8 cellular contexts compared by ENCODE assay signal in genomic region chr22:39529487-39529851, GRCh38. TPM values are rescaled to one million over a fixed set of nuclear protein-coding genes. Genes with fewer than 3 reads are reported as not detected.
A peak's percentile ranks its signal among the peaks of the same experiment; 100 is the strongest.
DNase-seq lines count a peak whose midpoint lies in the region; ATAC-seq and TF ChIP-seq lines count a peak whose summit lies in the region.

No MANE protein-coding gene starts in this region.

- in situ Hi-C loops in transverse colon (cut with MboI; ENCODE audit: low pct_ligation_motif_present in 1 of 4, low pct_unique_long_range_greater_than_20kb in 1 of 4, low sequenced_read_pairs in 3 of 4): loop anchor here in 3 of 4 donors (25.0 kb wide), 2 partner anchors 367 to 833 kb away; partner anchors contain the start of genes SGSM3 (in 3 of the 3) and CBX7 (in 1 of the 3)

- H3K4me1 ChIP-seq in heart left ventricle (peaks cover 7 to 77% (median 59%) of the 10 kb centered on the region in 12 donors), mucosa of rectum (ENCODE audit: control insufficient read depth in 2 of 2, insufficient read depth in 2 of 2, low read length in 2 of 2) (peaks cover 45 to 48% of the 10 kb centered on the region in 2 donors), transverse colon (peaks cover 38 to 62% (median 56%) of the 10 kb centered on the region in 4 donors), adrenal gland (replicated peaks in 1 of 2) (peaks cover 29 to 70% of the 10 kb centered on the region in 2 donors)

- DNase-seq in heart left ventricle: peak in 1 of 5 donors; percentile 37
- no peak for DNase-seq in Right ventricle myocardium superior
- no peak for DNase-seq in activated naive CD8-positive, alpha-beta T cell treated with anti-CD3 and anti-CD28 coated beads for 36 hours
- no peak for DNase-seq in transverse colon
- DNase-seq in EL: no peak
- no peak for DNase-seq in adrenal gland
- no peak for DNase-seq in NCI-H2196 (lab: John Stamatoyannopoulos, UW; ENCODE audit: unreplicated experiment)

- H3K4me1 Mint-ChIP-seq in activated naive CD8-positive, alpha-beta T cell treated with anti-CD3 and anti-CD28 coated beads for 36 hours: peaks cover 67% of the 10 kb centered on the region

- H3K4me3 ChIP-seq in heart left ventricle (peak overlapping the region in 8 of 12 donors; percentile 2 to 42 (median 24)), mucosa of rectum (ENCODE audit: low read length in 2 of 2) (peak overlapping the region; percentile 54 to 59), transverse colon (peak overlapping the region in 1 of 4 donors; percentile 29), adrenal gland (no peak overlapping the region)

- peak overlapping the region; percentile 77 for H3K4me3 Mint-ChIP-seq in activated naive CD8-positive, alpha-beta T cell treated with anti-CD3 and anti-CD28 coated beads for 36 hours

- H3K9ac ChIP-seq in mucosa of rectum (ENCODE audit: low read depth in 1 of 2, low read length in 2 of 2): no peak overlapping the region

- intact Hi-C loops in heart left ventricle (cut with DNase I): loop anchor here (2.0 to 10.0 kb wide), 13 partner anchors 33 to 357 kb away; partner anchors contain the start of genes RPL3 (in 5 of the 10) and SYNGR1 (in 4 of the 10)
- intact Hi-C loops in Right ventricle myocardium superior (cut with DNase I): loop anchor here (10.0 kb wide), 2 partner anchors 185 to 355 kb away; partner anchors contain the start of gene SYNGR1
- intact Hi-C loops in transverse colon (cut with DNase I; ENCODE audit: low total_unique reads): loop anchor here (10.0 kb wide), 1 partner anchor 355 kb away; no protein-coding TSS in a partner anchor
- intact Hi-C loops in adrenal gland (cut with DNase I): loop anchor here (5.0 to 10.0 kb wide), 3 partner anchors 37 to 355 kb away; partner anchors contain the start of gene SYNGR1 (in 1 of the 2)

- peaks cover 0 to 45% (median 21%) of the 10 kb centered on the region in 9 donors for H3K36me3 ChIP-seq in heart left ventricle
- H3K36me3 ChIP-seq in mucosa of rectum (ENCODE audit: control insufficient read depth in 2 of 2, insufficient read depth in 2 of 2, low read length in 2 of 2): peaks cover 5 to 30% of the 10 kb centered on the region in 2 donors
- no peaks in the 10 kb centered on the region for H3K36me3 ChIP-seq in transverse colon
- H3K36me3 ChIP-seq in adrenal gland (replicated peaks in 1 of 2): peaks cover 0 to 28% of the 10 kb centered on the region in 2 donors

- 50 to 59% (median 58%) methylated on average over 10 to 17 of the region's 17 CpGs for WGBS in heart left ventricle, 4 donors
- 20 to 57% methylated on average over 1 to 14 of the region's 17 CpGs for WGBS in transverse colon (ENCODE audit: low coverage in 1 of 2), 2 donors
- 56 to 70% (median 63%) methylated on average over 7 to 17 of the region's 17 CpGs for WGBS in adrenal gland, 4 donors

- TF ChIP-seq CTCF in heart left ventricle (IDR thresholded peaks at IDR 0.05): peak in 3 of 12 donors; percentile 20 to 43 (median 31)
- peak in 3 of 5 experiments; percentile 7 to 12 (median 11) for TF ChIP-seq CTCF in transverse colon (IDR thresholded peaks at IDR 0.05)
- TF ChIP-seq CTCF in adrenal gland (IDR thresholded peaks at IDR 0.05): peak in 1 of 6 experiments; percentile 29

- H3K36me3 Mint-ChIP-seq in activated naive CD8-positive, alpha-beta T cell treated with anti-CD3 and anti-CD28 coated beads for 36 hours: peaks cover 62% of the 10 kb centered on the region

- H3K9me3 Mint-ChIP-seq in activated naive CD8-positive, alpha-beta T cell treated with anti-CD3 and anti-CD28 coated beads for 36 hours: no peaks in the 10 kb centered on the region

- peak overlapping the region; percentile 78 for H3K27ac Mint-ChIP-seq in activated naive CD8-positive, alpha-beta T cell treated with anti-CD3 and anti-CD28 coated beads for 36 hours

- H3K27me3 Mint-ChIP-seq in activated naive CD8-positive, alpha-beta T cell treated with anti-CD3 and anti-CD28 coated beads for 36 hours: no peaks in the 10 kb centered on the region

- H3K27me3 ChIP-seq in heart left ventricle (no peaks in the 10 kb centered on the region), mucosa of rectum (ENCODE audit: control insufficient read depth in 2 of 2, insufficient read depth in 2 of 2, low read length in 2 of 2) (no peaks in the 10 kb centered on the region), transverse colon (no peaks in the 10 kb centered on the region), adrenal gland (no peaks in the 10 kb centered on the region)

- H3K9me3 ChIP-seq in heart left ventricle: no peaks in the 10 kb centered on the region
- H3K9me3 ChIP-seq in mucosa of rectum (ENCODE audit: control insufficient read depth in 2 of 2, low read length in 2 of 2): no peaks in the 10 kb centered on the region
- no peaks in the 10 kb centered on the region for H3K9me3 ChIP-seq in transverse colon
- H3K9me3 ChIP-seq in adrenal gland (replicated peaks in 1 of 3): no peaks in the 10 kb centered on the region

- TF ChIP-seq POLR2A in heart left ventricle (IDR thresholded peaks at IDR 0.05) (no peak), transverse colon (IDR thresholded peaks at IDR 0.05) (no peak), adrenal gland (IDR thresholded peaks at IDR 0.05) (no peak)

- TF ChIP-seq EP300 in transverse colon (IDR thresholded peaks at IDR 0.05; ENCODE audit: low read depth): no peak

- ATAC-seq in heart left ventricle (no peak), Right ventricle myocardium superior (ENCODE audit: poor library complexity) (no peak)

- H3K27ac ChIP-seq in heart left ventricle (peak overlapping the region in 6 of 12 donors; percentile 6 to 76 (median 48)), mucosa of rectum (ENCODE audit: low read depth in 2 of 2, low read length in 2 of 2) (peak overlapping the region in 1 of 2 donors; percentile 89), transverse colon (peak overlapping the region; percentile 81 to 97 (median 88)), adrenal gland (peak overlapping the region in 2 of 5 donors; percentile 30 to 60)

RNA-seq across cellular contexts. Expression of gene RPS19BP1, which starts 3.1 kb away (rescaled TPM):
- total RNA-seq in heart left ventricle (100 to 1,000 TPM in 2 of 9 donors, 10 to 100 TPM in 7; 33.2 to 108 (median 44.5) TPM), Right ventricle myocardium superior (59.0 TPM), transverse colon (100 to 1,000 TPM in 2 of 4 donors, 10 to 100 TPM in 2; 20.5 to 153 (median 97.8) TPM), adrenal gland (100 to 1,000 TPM in 4 of 8 donors, 10 to 100 TPM in 4; 80.4 to 250 (median 132) TPM)
- polyA plus RNA-seq in heart left ventricle (100 to 1,000 TPM; 154 to 220 TPM), adrenal gland (100 to 1,000 TPM in 2 of 3 donors, 10 to 100 TPM in 1; 39.5 to 217 (median 174) TPM)
- total RNA-seq in activated naive CD8-positive, alpha-beta T cell treated with anti-CD3 and anti-CD28 coated beads for 36 hours: 100 to 1,000 TPM; 104 to 113 TPM

RNA-seq across cellular contexts. Expression of gene ATF4, which starts 9.1 kb away (rescaled TPM):
- total RNA-seq in heart left ventricle (100 to 1,000 TPM; 117 to 322 (median 168) TPM), Right ventricle myocardium superior (200 TPM), transverse colon (100 to 1,000 TPM; 262 to 566 (median 339) TPM), adrenal gland (100 to 1,000 TPM; 207 to 498 (median 324) TPM)
- polyA plus RNA-seq in heart left ventricle (100 to 1,000 TPM; 378 to 458 TPM), adrenal gland (1,000 to 10,000 TPM in 2 of 3 donors, 100 to 1,000 TPM in 1; 619 to 1,513 (median 1,039) TPM)
- 100 to 1,000 TPM; 806 to 814 TPM for total RNA-seq in activated naive CD8-positive, alpha-beta T cell treated with anti-CD3 and anti-CD28 coated beads for 36 hours

RNA-seq across cellular contexts. Expression of gene MIEF1, which starts 27.4 kb away (rescaled TPM):
- total RNA-seq in heart left ventricle (10 to 100 TPM; 15.4 to 25.2 (median 18.7) TPM), Right ventricle myocardium superior (16.7 TPM), transverse colon (10 to 100 TPM; 11.5 to 31.0 (median 25.6) TPM), adrenal gland (10 to 100 TPM; 24.4 to 44.2 (median 26.9) TPM)
- polyA plus RNA-seq in heart left ventricle (10 to 100 TPM in 1 of 2 donors, 1 to 10 TPM in 1; 6.5 to 22.3 TPM), adrenal gland (10 to 100 TPM in 1 of 3 donors, 1 to 10 TPM in 2; 5.1 to 27.0 (median 6.9) TPM)
- 10 to 100 TPM; 62.9 to 65.0 TPM for total RNA-seq in activated naive CD8-positive, alpha-beta T cell treated with anti-CD3 and anti-CD28 coated beads for 36 hours

RNA-seq across cellular contexts. Expression of gene CACNA1I, which starts 41.1 kb away (rescaled TPM):
- total RNA-seq in heart left ventricle (under 1 TPM in 3 of 9 donors, not detected in 6; 0.02 to 0.07 (median 0.04) TPM), Right ventricle myocardium superior (0.03 TPM), transverse colon (1 to 10 TPM in 2 of 4 donors, under 1 TPM in 2; 0.14 to 1.1 (median 0.66) TPM), adrenal gland (10 to 100 TPM in 2 of 8 donors, 1 to 10 TPM in 6; 1.1 to 11.8 (median 3.2) TPM)
- polyA plus RNA-seq in heart left ventricle (under 1 TPM; 0.01 to 0.04 TPM), adrenal gland (10 to 100 TPM in 1 of 3 donors, 1 to 10 TPM in 1, under 1 TPM in 1; 0.46 to 20.1 (median 7.4) TPM)
- total RNA-seq in activated naive CD8-positive, alpha-beta T cell treated with anti-CD3 and anti-CD28 coated beads for 36 hours: under 1 TPM; 0.26 to 0.27 TPM

Comparison
In these comparisons a context has a peak if more than half of its experiments do, and no peak if none do; other contexts are left out.
1. H3K4me3 ChIP-seq: peak in heart left ventricle (8 of 12) and mucosa of rectum (2 of 2); none in adrenal gland (0 of 4).